ENCODE assay signal across 18 cellular contexts in the genomic region with DNA sequence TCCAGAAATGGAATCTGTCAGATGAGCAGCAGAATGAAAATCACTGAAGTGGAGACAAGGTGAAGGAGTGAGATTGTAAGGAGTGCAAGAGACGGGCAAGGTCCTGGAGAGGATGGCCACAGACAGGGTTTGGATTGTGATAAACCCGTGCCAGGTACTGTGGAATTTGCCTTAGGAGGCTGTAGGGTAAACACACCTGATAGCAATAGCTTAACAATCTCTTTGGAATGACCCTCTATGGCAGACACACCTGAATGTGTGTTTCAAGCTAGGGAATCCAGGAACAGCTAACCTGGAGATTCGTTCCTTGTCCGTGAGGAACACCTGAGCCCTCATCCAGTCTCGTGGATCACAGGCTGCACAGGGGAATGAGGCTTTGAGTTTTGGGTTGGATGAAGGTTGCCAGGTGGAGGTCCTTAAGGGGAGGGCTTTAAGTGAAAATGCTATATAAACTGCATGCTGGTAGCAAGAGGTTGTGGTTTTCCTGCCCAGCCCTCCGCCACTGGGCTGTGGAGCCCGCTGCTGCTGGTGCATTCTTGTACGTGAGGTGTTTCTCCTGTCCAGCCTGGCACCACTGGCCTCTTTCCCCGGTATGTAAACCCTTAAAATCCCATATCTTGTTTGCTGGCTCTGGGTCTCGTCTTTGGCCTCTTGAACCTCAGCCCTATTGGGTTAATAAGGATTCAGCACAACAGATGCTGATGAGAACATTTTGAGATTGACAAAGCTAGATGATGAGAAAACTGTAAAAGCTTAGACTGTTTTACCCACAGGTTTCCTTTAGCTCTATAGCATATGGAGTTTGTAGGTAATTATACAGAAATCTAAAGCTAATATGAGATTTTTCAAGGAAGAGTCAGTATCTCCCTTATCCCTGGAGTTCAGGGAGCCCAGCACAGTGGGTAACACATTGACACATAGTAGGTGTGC.
DNase-seq lines count a peak whose midpoint lies in the region; ATAC-seq and TF ChIP-seq lines count a peak whose summit lies in the region.
"Had no signal": no experiment of that assay in that cellular context is flagged by ENCODE, and none has a peak within 500 bp of the region (broad histone marks: within the 10 kb centered on the region; RNA-seq: fewer than 3 reads in every experiment).

No MANE protein-coding gene starts in this region.

- peaks cover 30% of the 10 kb centered on the region for H3K4me1 Mint-ChIP-seq in activated naive CD4-positive, alpha-beta T cell treated with anti-CD3 and anti-CD28 coated beads for 36 hours (ENCODE audit: low read depth)
- H3K4me1 Mint-ChIP-seq in naive B cell = peaks cover 8 to 23% (median 9%) of the 10 kb centered on the region in 3 donors

- H3K4me3 Mint-ChIP-seq in activated naive CD4-positive, alpha-beta T cell treated with anti-CD3 and anti-CD28 coated beads for 36 hours = peak overlapping the region; percentile 44
- H3K4me3 Mint-ChIP-seq in naive B cell = peak overlapping the region in 3 of 8 donors; percentile 21 to 61 (median 30)

- peak overlapping the region; percentile 75 for H3K4me2 ChIP-seq in Loucy (ENCODE audit: low read depth, low read length, poor library complexity, severe bottlenecking)

- peak overlapping the region; percentile 60 for H3K4me3 ChIP-seq in Loucy (ENCODE audit: low read length, poor library complexity, severe bottlenecking)
- H3K4me3 ChIP-seq: adrenal gland, gastrocnemius medialis, uterus had no signal

- no peaks in the 10 kb centered on the region for H3K9me2 ChIP-seq in Loucy (replicated peaks; ENCODE audit: low read depth, low read length)

- H2AFZ ChIP-seq in Loucy (ENCODE audit: low read length) = no peak overlapping the region

- ATAC-seq in naive B cell (ENCODE audit: low read depth in 2 of 2) = peak in 1 of 2 donors; percentile 54
- ATAC-seq in GM21447 (IDR thresholded peaks at IDR 0.05; ENCODE audit: unreplicated experiment) = no peak
- ATAC-seq: gastrocnemius medialis, left cardiac atrium had no signal

- no peaks in the 10 kb centered on the region for H3F3A ChIP-seq in Loucy (ENCODE audit: low read depth)

- no peak for TF ChIP-seq CTCF in Loucy (conservative IDR thresholded peaks at IDR 0.05; ENCODE audit: low read length)

- no peaks in the 10 kb centered on the region for H3K9me3 Mint-ChIP-seq in activated naive CD4-positive, alpha-beta T cell treated with anti-CD3 and anti-CD28 coated beads for 36 hours
- no peaks in the 10 kb centered on the region for H3K9me3 Mint-ChIP-seq in naive B cell

- no peaks in the 10 kb centered on the region for H3K27me3 Mint-ChIP-seq in activated naive CD4-positive, alpha-beta T cell treated with anti-CD3 and anti-CD28 coated beads for 36 hours (ENCODE audit: low read depth)
- H3K27me3 Mint-ChIP-seq in naive B cell = no peaks in the 10 kb centered on the region

- H3K4me1 ChIP-seq in Loucy (ENCODE audit: insufficient read depth, low read length, poor library complexity, severe bottlenecking) = peaks cover 52% of the 10 kb centered on the region
- H3K4me1 ChIP-seq: adrenal gland, gastrocnemius medialis, uterus had no signal

- H3K27ac Mint-ChIP-seq in activated naive CD4-positive, alpha-beta T cell treated with anti-CD3 and anti-CD28 coated beads for 36 hours = peak overlapping the region; percentile 43
- peak overlapping the region in 4 of 6 donors; percentile 1 to 94 (median 42) for H3K27ac Mint-ChIP-seq in naive B cell

- no peaks in the 10 kb centered on the region for H3K27me3 ChIP-seq in Loucy (ENCODE audit: insufficient read depth, low read length, poor library complexity, severe bottlenecking)
- H3K27me3 ChIP-seq: adrenal gland, gastrocnemius medialis, uterus had no signal

- CTCF ChIA-PET in activated naive CD4-positive, alpha-beta T cell treated with anti-CD3 and anti-CD28 coated beads for 36 hours (lab: Charles Lee) = interaction anchor here (0.9 to 2.9 kb wide), 7 partner anchors 11 to 164 kb away, joined by 3 to 17 read pairs (median 4); no protein-coding TSS in a partner anchor

- H4K20me1 ChIP-seq in Loucy (ENCODE audit: insufficient read depth, low read length, poor library complexity, severe bottlenecking) = peaks cover 12% of the 10 kb centered on the region

- H3K36me3 ChIP-seq in Loucy (ENCODE audit: insufficient read depth, low read length) = peaks cover 16% of the 10 kb centered on the region
- H3K36me3 ChIP-seq: adrenal gland, gastrocnemius medialis, uterus had no signal

- peak overlapping the region; percentile 37 for H3K9ac ChIP-seq in Loucy (ENCODE audit: low read depth, low read length, poor library complexity, severe bottlenecking)

- DNase-seq in activated gamma-delta T cell treated with Interleukin-2 at 50 U/mL for 16 hours = peak; percentile 51
- DNase-seq in activated gamma-delta T cell (lab: John Stamatoyannopoulos, UW) = no peak
- DNase-seq in activated naive CD4-positive, alpha-beta T cell treated with anti-CD3 and anti-CD28 coated beads for 36 hours = peak; percentile 27
- DNase-seq in naive B cell = no peak
- no peak for DNase-seq in HPDE6-E6E7 (ENCODE audit: extremely low spot score)
- no peak for DNase-seq in NCI-H2171 treated with DMSO at 0.1 percent for 48 hours (lab: John Stamatoyannopoulos, UW)
- DNase-seq: adrenal gland, DMS79, erythroblast, gastrocnemius medialis, left cardiac atrium, midbrain, NCI-H1417 treated with DMSO at 0.1 percent for 48 hours, NCI-H2227 treated with DMSO at 0.1 percent for 48 hours, RPMI8226, uterus had no signal

- H3K36me3 Mint-ChIP-seq in activated naive CD4-positive, alpha-beta T cell treated with anti-CD3 and anti-CD28 coated beads for 36 hours (ENCODE audit: low read depth) = peaks cover 7% of the 10 kb centered on the region
- peaks cover 7 to 9% of the 10 kb centered on the region in 2 donors for H3K36me3 Mint-ChIP-seq in naive B cell

- intact Hi-C loops in activated naive CD4-positive, alpha-beta T cell treated with anti-CD3 and anti-CD28 coated beads for 36 hours (cut with micrococcal nuclease) = no loop called here

- H3K79me2 ChIP-seq in Loucy (ENCODE audit: insufficient read depth, low read length) = peaks cover 58% of the 10 kb centered on the region

- no peaks in the 10 kb centered on the region for H3K9me3 ChIP-seq in Loucy (ENCODE audit: insufficient read depth, low read depth, low read length)
- H3K9me3 ChIP-seq: adrenal gland, gastrocnemius medialis, uterus had no signal

Comparison
In these comparisons a context has a peak if more than half of its experiments do, and no peak if none do; other contexts are left out.
1. DNase-seq: peak in activated gamma-delta T cell treated with Interleukin-2 at 50 U/mL for 16 hours (single experiment) and activated naive CD4-positive, alpha-beta T cell treated with anti-CD3 and anti-CD28 coated beads for 36 hours (single experiment); none in activated gamma-delta T cell (single experiment), naive B cell (single experiment), HPDE6-E6E7 (single experiment) and NCI-H2171 treated with DMSO at 0.1 percent for 48 hours (single experiment).